ENCODE assay signal across 2 cellular contexts in the genomic region with DNA sequence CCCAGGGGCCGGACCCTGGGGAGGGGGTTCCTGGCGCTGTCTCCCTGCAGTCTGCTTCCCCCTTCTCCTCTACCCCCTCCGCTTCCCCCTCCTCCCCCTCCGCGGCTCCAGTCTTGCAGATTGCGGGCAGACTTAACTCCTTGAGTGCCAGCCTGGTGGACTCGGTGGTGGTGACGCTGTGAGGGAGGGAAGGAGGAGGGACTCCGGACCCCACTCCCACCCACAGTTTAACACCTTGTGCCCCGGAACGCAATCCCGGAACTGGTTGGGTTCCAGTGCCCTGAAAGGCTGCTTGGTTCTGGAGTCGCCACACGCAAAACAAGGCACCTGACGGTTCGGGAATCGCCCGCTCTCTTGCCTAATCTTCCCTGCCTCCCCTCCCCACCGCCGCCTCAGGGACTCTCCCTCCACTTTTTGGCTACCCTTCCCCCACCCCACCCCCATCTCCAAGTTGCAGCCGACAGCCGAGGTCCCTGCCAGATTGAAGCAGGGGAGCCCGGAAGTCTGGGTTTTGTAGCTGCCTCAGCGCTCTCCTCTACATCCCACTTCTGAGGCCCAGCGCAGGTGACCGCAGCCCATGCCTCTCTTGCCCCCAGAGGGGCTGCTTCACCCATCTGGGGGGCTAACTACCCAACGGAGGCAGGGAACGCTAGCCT.
TF ChIP-seq lines count a peak whose summit lies in the region.

No MANE protein-coding gene starts in this region.

TF ChIP-seq in A549, 52 proteins besides CTCF, POLR2A, EP300 and RAD21 (continued from another document):
- peak; percentile 31 to 41; a peak in 2 of 4 replicates for TF ChIP-seq CEBPB (IDR thresholded peaks at IDR 0.05)
- TF ChIP-seq, protein P1, sequence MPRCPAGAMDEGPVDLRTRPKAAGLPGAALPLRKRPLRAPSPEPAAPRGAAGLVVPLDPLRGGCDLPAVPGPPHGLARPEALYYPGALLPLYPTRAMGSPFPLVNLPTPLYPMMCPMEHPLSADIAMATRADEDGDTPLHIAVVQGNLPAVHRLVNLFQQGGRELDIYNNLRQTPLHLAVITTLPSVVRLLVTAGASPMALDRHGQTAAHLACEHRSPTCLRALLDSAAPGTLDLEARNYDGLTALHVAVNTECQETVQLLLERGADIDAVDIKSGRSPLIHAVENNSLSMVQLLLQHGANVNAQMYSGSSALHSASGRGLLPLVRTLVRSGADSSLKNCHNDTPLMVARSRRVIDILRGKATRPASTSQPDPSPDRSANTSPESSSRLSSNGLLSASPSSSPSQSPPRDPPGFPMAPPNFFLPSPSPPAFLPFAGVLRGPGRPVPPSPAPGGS (IDR thresholded peaks at IDR 0.05), result no peak
TF ChIP-seq in A549: peak in this region for 1.

TF ChIP-seq in liver, 16 proteins besides CTCF, POLR2A, EP300 and RAD21 (continued from another document):
- no peak for TF ChIP-seq HNF4A (conservative IDR thresholded peaks at IDR 0.05)
- TF ChIP-seq, protein P2, sequence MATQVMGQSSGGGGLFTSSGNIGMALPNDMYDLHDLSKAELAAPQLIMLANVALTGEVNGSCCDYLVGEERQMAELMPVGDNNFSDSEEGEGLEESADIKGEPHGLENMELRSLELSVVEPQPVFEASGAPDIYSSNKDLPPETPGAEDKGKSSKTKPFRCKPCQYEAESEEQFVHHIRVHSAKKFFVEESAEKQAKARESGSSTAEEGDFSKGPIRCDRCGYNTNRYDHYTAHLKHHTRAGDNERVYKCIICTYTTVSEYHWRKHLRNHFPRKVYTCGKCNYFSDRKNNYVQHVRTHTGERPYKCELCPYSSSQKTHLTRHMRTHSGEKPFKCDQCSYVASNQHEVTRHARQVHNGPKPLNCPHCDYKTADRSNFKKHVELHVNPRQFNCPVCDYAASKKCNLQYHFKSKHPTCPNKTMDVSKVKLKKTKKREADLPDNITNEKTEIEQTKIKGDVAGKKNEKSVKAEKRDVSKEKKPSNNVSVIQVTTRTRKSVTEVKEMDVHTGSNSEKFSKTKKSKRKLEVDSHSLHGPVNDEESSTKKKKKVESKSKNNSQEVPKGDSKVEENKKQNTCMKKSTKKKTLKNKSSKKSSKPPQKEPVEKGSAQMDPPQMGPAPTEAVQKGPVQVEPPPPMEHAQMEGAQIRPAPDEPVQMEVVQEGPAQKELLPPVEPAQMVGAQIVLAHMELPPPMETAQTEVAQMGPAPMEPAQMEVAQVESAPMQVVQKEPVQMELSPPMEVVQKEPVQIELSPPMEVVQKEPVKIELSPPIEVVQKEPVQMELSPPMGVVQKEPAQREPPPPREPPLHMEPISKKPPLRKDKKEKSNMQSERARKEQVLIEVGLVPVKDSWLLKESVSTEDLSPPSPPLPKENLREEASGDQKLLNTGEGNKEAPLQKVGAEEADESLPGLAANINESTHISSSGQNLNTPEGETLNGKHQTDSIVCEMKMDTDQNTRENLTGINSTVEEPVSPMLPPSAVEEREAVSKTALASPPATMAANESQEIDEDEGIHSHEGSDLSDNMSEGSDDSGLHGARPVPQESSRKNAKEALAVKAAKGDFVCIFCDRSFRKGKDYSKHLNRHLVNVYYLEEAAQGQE (IDR thresholded peaks at IDR 0.05), result no peak
- TF ChIP-seq NR2F2 (IDR thresholded peaks at IDR 0.05), result no peak
- TF ChIP-seq, protein P3, sequence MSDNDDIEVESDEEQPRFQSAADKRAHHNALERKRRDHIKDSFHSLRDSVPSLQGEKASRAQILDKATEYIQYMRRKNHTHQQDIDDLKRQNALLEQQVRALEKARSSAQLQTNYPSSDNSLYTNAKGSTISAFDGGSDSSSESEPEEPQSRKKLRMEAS (IDR thresholded peaks at IDR 0.05), result no peak
